8 cellular contexts compared by ENCODE assay signal in the genomic region with DNA sequence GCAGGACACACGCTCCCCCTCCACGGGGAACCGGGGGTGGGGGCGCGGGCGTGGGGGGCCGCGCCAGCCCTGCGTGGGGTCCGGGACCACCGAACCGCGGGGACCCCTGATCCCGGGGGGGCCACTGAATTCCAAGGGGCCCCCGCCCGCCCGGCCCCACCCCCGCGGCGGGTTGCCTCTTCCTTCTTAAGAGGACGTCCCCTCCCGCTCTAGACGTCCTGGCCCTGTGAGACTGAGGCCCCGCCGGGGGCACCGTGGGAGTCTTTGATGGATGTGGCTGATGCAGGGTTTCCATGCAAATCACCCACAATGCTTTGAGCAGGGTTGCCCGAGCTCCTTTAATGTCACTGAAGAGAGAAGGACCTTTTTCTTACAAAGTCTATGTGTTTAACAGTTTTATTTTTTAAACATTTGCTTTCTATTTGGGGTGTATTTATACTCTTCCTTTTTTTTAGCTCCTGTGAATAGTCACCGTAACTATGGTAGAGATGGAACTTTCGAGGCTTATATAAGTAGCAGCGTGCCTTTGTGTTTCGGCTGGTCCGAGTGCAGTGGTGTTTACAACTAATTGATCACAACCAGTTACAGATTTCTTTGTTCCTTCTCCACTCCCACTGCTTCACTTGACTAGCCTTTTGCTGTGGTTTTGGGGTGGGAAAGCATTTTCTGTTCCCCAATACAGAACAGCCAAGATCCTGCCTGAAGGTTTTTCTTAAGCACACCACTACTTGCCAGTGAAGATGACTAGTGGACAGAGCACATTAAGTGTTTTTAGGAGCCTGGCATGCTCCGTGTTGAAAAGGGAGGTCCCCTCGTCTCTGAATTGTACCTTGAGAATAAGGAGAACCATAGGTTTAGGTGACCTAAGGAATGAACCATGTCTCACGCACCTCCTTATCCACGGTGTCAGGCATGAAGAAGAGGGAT.
DNase-seq lines count a peak whose midpoint lies in the region; ATAC-seq lines count a peak whose summit lies in the region.

No MANE protein-coding gene starts in this region.

- in situ Hi-C loops in ACHN (cut with HindIII; ENCODE audit: low pct_ligation_motif_present, low pct_unique_long_range_greater_than_20kb, low sequenced_read_pairs): no loop called here

- ATAC-seq in GM18907 (IDR thresholded peaks at IDR 0.05; ENCODE audit: unreplicated experiment) (peak; percentile 52), HG03175 (IDR thresholded peaks at IDR 0.05; ENCODE audit: unreplicated experiment) (peak; percentile 68)
- ATAC-seq in activated CD4-positive, CD25-positive, alpha-beta regulatory T cell treated with anti-CD3 and anti-CD28 coated beads, Interleukin-2, amount 50 U/mL, for 24 hours: peak; percentile 71 to 72

- peak; percentile 87 for DNase-seq in ACHN
- DNase-seq in NCI-H226: peak; percentile 50
- DNase-seq in cerebellar cortex (ENCODE audit: low spot score): peak; percentile 92
- peak; percentile 82 for DNase-seq in kidney tubule cell (ENCODE audit: low spot score)
- DNase-seq in stimulated activated CD4-positive, alpha-beta T cell treated with anti-CD3 and anti-CD28 coated beads, Interleukin-1b, Interleukin-23, amount 100 ng/mL, for 24 hours (ENCODE audit: low read depth in 4 of 4, low spot score in 1 of 4): peak; percentile 49 to 80 (median 66)

Comparison
In these comparisons a context has a peak if more than half of its experiments do, and no peak if none do; other contexts are left out.
1. Peak in every context shown above with its lines: DNase-seq and ATAC-seq.